17 cellular contexts compared by ENCODE assay signal in the genomic region with DNA sequence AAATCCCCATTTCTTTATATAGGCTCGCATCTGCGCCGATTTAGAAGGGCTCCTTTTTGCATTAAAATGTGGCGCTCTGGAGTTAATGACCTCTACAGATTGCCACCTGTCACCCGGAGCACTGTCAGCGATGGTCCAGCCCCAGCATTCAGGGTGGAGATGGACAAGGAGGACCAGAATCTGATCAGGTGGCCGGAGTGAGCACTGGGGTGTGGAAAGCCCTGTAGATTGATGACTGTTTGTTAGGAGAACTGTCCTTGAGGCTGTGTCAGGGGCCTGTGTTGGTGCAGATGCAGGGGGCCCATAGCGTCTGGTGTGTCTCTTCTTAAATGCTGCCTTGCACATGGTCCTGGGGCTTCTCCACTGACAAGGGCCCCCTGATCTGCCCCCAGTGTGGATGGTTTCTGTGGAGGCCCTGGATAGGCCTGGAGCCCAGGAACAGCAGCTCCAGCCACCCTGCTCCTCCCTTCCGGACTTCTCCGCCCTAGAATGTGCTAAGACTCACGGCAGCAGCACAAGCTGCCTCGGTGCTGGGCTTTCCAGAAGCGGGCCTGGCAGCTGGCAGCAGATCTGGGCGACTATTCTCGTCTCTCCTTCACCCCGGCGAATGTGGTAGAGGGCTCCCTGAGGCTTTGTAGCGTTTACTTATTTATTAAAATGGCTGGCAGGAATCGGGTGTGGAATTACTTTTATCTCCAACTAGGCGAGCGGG.
A peak's percentile ranks its signal among the peaks of the same experiment; 100 is the strongest.
DNase-seq lines count a peak whose midpoint lies in the region; TF ChIP-seq lines count a peak whose summit lies in the region.
"Had no signal": no experiment of that assay in that cellular context is flagged by ENCODE, and none has a peak within 500 bp of the region (broad histone marks: within the 10 kb centered on the region; RNA-seq: fewer than 3 reads in every experiment).

No MANE protein-coding gene starts in this region.

- H4K20me1 ChIP-seq in GM23248 (ENCODE audit: insufficient read depth) = no peaks in the 10 kb centered on the region

- H2AFZ ChIP-seq in GM23248 (no peak overlapping the region), neuronal stem cell (ENCODE audit: low read length) (no peak overlapping the region)

- no peak overlapping the region for H3K27ac ChIP-seq in GM23248
- H3K27ac ChIP-seq in SK-N-MC = peak overlapping the region; percentile 64
- no peak overlapping the region for H3K27ac ChIP-seq in neuronal stem cell (replicated peaks; ENCODE audit: low read length)
- H3K27ac ChIP-seq in spleen = no peak overlapping the region
- H3K27ac ChIP-seq: Peyer's patch had no signal

- intact Hi-C loops in spleen (cut with DNase I; ENCODE audit: low total_unique reads) = loop anchor here (5.0 kb wide), 1 partner anchor 1692 kb away; no protein-coding TSS in a partner anchor

- H3K23ac ChIP-seq in neuronal stem cell (ENCODE audit: low read depth, low read length, poor library complexity) = no peak overlapping the region

- H3K4me3 ChIP-seq in GM23248 = no peak overlapping the region
- H3K4me3 ChIP-seq in SK-N-MC = no peak overlapping the region; the same call in 1 of the 2 replicates
- H3K4me3 ChIP-seq in neuronal stem cell (ENCODE audit: low read length in 2 of 2) = no peak overlapping the region
- no peak overlapping the region for H3K4me3 ChIP-seq in spleen
- H3K4me3 ChIP-seq: A549, MG63, Peyer's patch had no signal

- H4K91ac ChIP-seq in neuronal stem cell (ENCODE audit: low read depth, low read length, poor library complexity) = no peak overlapping the region

- no peaks in the 10 kb centered on the region for H3K9me3 ChIP-seq in GM23248 (ENCODE audit: low read depth)
- no peaks in the 10 kb centered on the region for H3K9me3 ChIP-seq in SK-N-MC (ENCODE audit: low read depth, low read length)
- H3K9me3 ChIP-seq in neuronal stem cell (replicated peaks in 1 of 2; ENCODE audit: control insufficient read depth in 2 of 2, insufficient read depth in 1 of 2, low read depth in 1 of 2, low read length in 2 of 2) = no peaks in the 10 kb centered on the region
- H3K9me3 ChIP-seq in spleen = no peaks in the 10 kb centered on the region
- H3K9me3 ChIP-seq: A549, MG63, Peyer's patch had no signal

- peak overlapping the region; percentile 68 for H2AK5ac ChIP-seq in neuronal stem cell (ENCODE audit: low read depth, low read length)

- H3K4me1 ChIP-seq in GM23248 (ENCODE audit: insufficient read depth) = no peaks in the 10 kb centered on the region
- H3K4me1 ChIP-seq in neuronal stem cell (ENCODE audit: control insufficient read depth in 2 of 2, insufficient read depth in 1 of 2, low read depth in 1 of 2, low read length in 2 of 2) = peaks cover 12 to 23% of the 10 kb centered on the region in 2 donors
- H3K4me1 ChIP-seq in spleen = peaks cover 0 to 19% (median 10%) of the 10 kb centered on the region in 6 donors
- H3K4me1 ChIP-seq: Peyer's patch had no signal

- in situ Hi-C loops in GM23248 (cut with MboI) = loop anchor here (25.0 kb wide), 1 partner anchor 1657 kb away; no protein-coding TSS in a partner anchor

- no peaks in the 10 kb centered on the region for H3K9me2 ChIP-seq in GM23248 (ENCODE audit: insufficient read depth)

- no peaks in the 10 kb centered on the region for H3K79me2 ChIP-seq in GM23248 (ENCODE audit: insufficient read depth)

- H3F3A ChIP-seq in GM23248 (ENCODE audit: insufficient read depth) = no peaks in the 10 kb centered on the region

- DNase-seq in GM23248 (peak; percentile 9), SK-N-MC (ENCODE audit: low read depth, low spot score) (no peak), neuronal stem cell (ENCODE audit: low spot score) (no peak), spleen (peak; percentile 62), HT-29 (ENCODE audit: low spot score) (no peak)
- DNase-seq in activated CD4-positive, alpha-beta T cell treated with anti-CD3 and anti-CD28 coated beads for 4 hours = no peak
- DNase-seq in activated CD8-positive, alpha-beta memory T cell treated with anti-CD3 and anti-CD28 coated beads for 24 hours = no peak
- DNase-seq: EL, GF-D8, MG63, NCI-H1417, NCI-H1694 treated with DMSO at 0.1 percent for 48 hours, NCI-H2081 treated with DMSO at 0.1 percent for 48 hours, NCI-H2171 treated with DMSO at 0.1 percent for 48 hours, NCI-H524 treated with DMSO at 0.1 percent for 48 hours had no signal

- H3K4ac ChIP-seq in neuronal stem cell (ENCODE audit: low read length) = no peak overlapping the region

- peaks cover 16% of the 10 kb centered on the region; the same call in 1 of the 2 replicates for H3K27me3 ChIP-seq in GM23248 (replicated peaks; ENCODE audit: insufficient read depth)
- peaks cover 4 to 23% (median 11%) of the 10 kb centered on the region in 3 experiments for H3K27me3 ChIP-seq in neuronal stem cell (ENCODE audit: control insufficient read depth in 3 of 3, insufficient read depth in 3 of 3, low read depth in 1 of 3, low read length in 3 of 3)
- peaks cover 2 to 72% (median 24%) of the 10 kb centered on the region in 7 donors for H3K27me3 ChIP-seq in spleen (replicated peaks in 1 of 7)
- H3K27me3 ChIP-seq: Peyer's patch had no signal

- no peak overlapping the region for H4K8ac ChIP-seq in neuronal stem cell (ENCODE audit: low read depth, low read length)

- H3K36me3 ChIP-seq in GM23248 (ENCODE audit: low read depth) (no peaks in the 10 kb centered on the region), SK-N-MC (ENCODE audit: insufficient read depth, low read length) (no peaks in the 10 kb centered on the region), neuronal stem cell (replicated peaks in 1 of 2; ENCODE audit: control insufficient read depth in 2 of 2, insufficient read depth in 2 of 2, low read length in 2 of 2) (no peaks in the 10 kb centered on the region), spleen (no peaks in the 10 kb centered on the region)
- H3K36me3 ChIP-seq: MG63, Peyer's patch had no signal

- H3K4me2 ChIP-seq in GM23248 (ENCODE audit: unreplicated experiment) = no peak overlapping the region
- no peak overlapping the region for H3K4me2 ChIP-seq in neuronal stem cell (ENCODE audit: insufficient read depth, low read length, poor library complexity, severe bottlenecking)
- H3K4me2 ChIP-seq: A549 had no signal

- no peak overlapping the region for H3K9ac ChIP-seq in GM23248
- peak overlapping the region; percentile 35 for H3K9ac ChIP-seq in SK-N-MC (ENCODE audit: insufficient read length)
- no peak overlapping the region for H3K9ac ChIP-seq in neuronal stem cell (ENCODE audit: low read depth, low read length, poor library complexity)

- WGBS in GM23248 (ENCODE audit: low coverage in 1 of 2, low lambda C conversion rate in 2 of 2, missing lambda C conversion rate in 2 of 2), 2 experiments = 45 to 48% methylated on average over 20 to 21 of the region's 21 CpGs
- WGBS in neuronal stem cell (ENCODE audit: extremely low coverage in 2 of 2, insufficient read length in 2 of 2, insufficient replicate concordance in 1 of 2), 2 donors = no CpG with 5 or more reads among the region's 21 CpGs
- 83 to 91% (median 88%) methylated on average over 21 of the region's 21 CpGs for WGBS in spleen, 5 donors

- no peak for TF ChIP-seq POLR2A in spleen (IDR thresholded peaks at IDR 0.05)

- no peak overlapping the region for H2BK15ac ChIP-seq in neuronal stem cell (ENCODE audit: low read length)

- H2BK5ac ChIP-seq in neuronal stem cell (ENCODE audit: low read length) = no peak overlapping the region

- peaks cover 11% of the 10 kb centered on the region for H3K79me1 ChIP-seq in neuronal stem cell (ENCODE audit: low read depth, low read length)

- no peak overlapping the region for H3K18ac ChIP-seq in neuronal stem cell (ENCODE audit: low read length)

- no peak overlapping the region for H3K14ac ChIP-seq in neuronal stem cell (ENCODE audit: low read length)

- TF ChIP-seq CTCF in spleen (IDR thresholded peaks at IDR 0.05 in 8 of 11, conservative IDR thresholded peaks at IDR 0.05 in 3 of 11) = no peak

- H2BK12ac ChIP-seq in neuronal stem cell (ENCODE audit: low read length) = no peak overlapping the region

- H2BK120ac ChIP-seq in neuronal stem cell (ENCODE audit: low read depth, low read length) = no peak overlapping the region

Comparison
In these comparisons a context has a peak if more than half of its experiments do, and no peak if none do; other contexts are left out.
1. DNase-seq: peak in GM23248 (single experiment) and spleen (single experiment); none in SK-N-MC (single experiment), neuronal stem cell (single experiment), activated CD4-positive, alpha-beta T cell treated with anti-CD3 and anti-CD28 coated beads for 4 hours (0 of 2), activated CD8-positive, alpha-beta memory T cell treated with anti-CD3 and anti-CD28 coated beads for 24 hours (single experiment) and HT-29 (single experiment).